ENCODE assay signal across 12 cellular contexts in genomic region chr5:124921694-124922093, GRCh38.
DNase-seq lines count a peak whose midpoint lies in the region; ATAC-seq and TF ChIP-seq lines count a peak whose summit lies in the region.
"Had no signal": no experiment of that assay in that cellular context is flagged by ENCODE, and none has a peak within 500 bp of the region (broad histone marks: within the 10 kb centered on the region; RNA-seq: fewer than 3 reads in every experiment).

No MANE protein-coding gene starts in this region.

- H3K9ac ChIP-seq in BLaER1 (peak overlapping the region; percentile 70), OCI-LY1 (ENCODE audit: low read length) (peak overlapping the region; percentile 63)

- no peaks in the 10 kb centered on the region for H3K27me3 Mint-ChIP-seq in endothelial cell (ENCODE audit: unreplicated experiment)
- H3K27me3 Mint-ChIP-seq in activated naive CD8-positive, alpha-beta T cell treated with anti-CD3 and anti-CD28 coated beads, Interleukin-2, amount 50 U/mL, for 24 hours = no peaks in the 10 kb centered on the region
- H3K27me3 Mint-ChIP-seq: activated B cell treated with CpG ODN at 0.5 μM for 24 hours; dendritic cell treated with granulocyte-macrophage colony-stimulating factor and Interleukin-4, amounts not matched to agents 40 ng/mL and 50 ng/mL, for 4 days had no signal

- TF ChIP-seq CTCF in OCI-LY1 (IDR thresholded peaks at IDR 0.05; ENCODE audit: low read length) (no peak), endothelial cell (IDR thresholded peaks at IDR 0.05; ENCODE audit: unreplicated experiment) (no peak), ascending aorta (IDR thresholded peaks at IDR 0.05) (no peak)

- H3K9me3 Mint-ChIP-seq in endothelial cell (ENCODE audit: unreplicated experiment) = no peaks in the 10 kb centered on the region
- no peaks in the 10 kb centered on the region for H3K9me3 Mint-ChIP-seq in activated naive CD8-positive, alpha-beta T cell treated with anti-CD3 and anti-CD28 coated beads, Interleukin-2, amount 50 U/mL, for 24 hours
- H3K9me3 Mint-ChIP-seq: activated B cell treated with CpG ODN at 0.5 μM for 24 hours; dendritic cell treated with granulocyte-macrophage colony-stimulating factor and Interleukin-4, amounts not matched to agents 40 ng/mL and 50 ng/mL, for 4 days had no signal

- no peaks in the 10 kb centered on the region for H3F3A ChIP-seq in OCI-LY1 (ENCODE audit: insufficient read depth, low read length)

- H3K9me3 ChIP-seq in BLaER1 (peaks cover 22% of the 10 kb centered on the region), OCI-LY1 (ENCODE audit: low read length) (no peaks in the 10 kb centered on the region), ascending aorta (no peaks in the 10 kb centered on the region)
- H3K9me3 ChIP-seq: right lobe of liver had no signal

- DNase-seq in endothelial cell (ENCODE audit: low spot score) (no peak), ascending aorta (ENCODE audit: low spot score in 2 of 2) (no peak), NCI-H2107 (lab: John Stamatoyannopoulos, UW) (no peak)
- DNase-seq in activated naive CD8-positive, alpha-beta T cell treated with anti-CD3 and anti-CD28 coated beads, Interleukin-2, amount 50 U/mL, for 24 hours = no peak
- DNase-seq: activated B cell treated with CpG ODN at 0.5 μM for 24 hours; activated effector memory CD4-positive, alpha-beta T cell treated with Interleukin-2 at 50 U/mL for 16 hours; right lobe of liver had no signal

- H3K27ac ChIP-seq in BLaER1 = peak overlapping the region; percentile 71
- H3K27ac ChIP-seq in OCI-LY1 (ENCODE audit: low read depth, low read length, poor library complexity, severe bottlenecking) = peak overlapping the region; percentile 96
- H3K27ac ChIP-seq in ascending aorta = no peak overlapping the region
- H3K27ac ChIP-seq: right lobe of liver had no signal

- peaks cover 72% of the 10 kb centered on the region for H3K4me1 ChIP-seq in BLaER1
- H3K4me1 ChIP-seq in OCI-LY1 (ENCODE audit: insufficient read depth, low read length, severe bottlenecking) = peaks cover 65% of the 10 kb centered on the region
- peaks cover 0 to 4% of the 10 kb centered on the region in 2 donors for H3K4me1 ChIP-seq in ascending aorta

- H3K36me3 ChIP-seq in BLaER1 (no peaks in the 10 kb centered on the region; the same call in 1 of the 2 replicates), OCI-LY1 (ENCODE audit: insufficient read depth, low read length) (no peaks in the 10 kb centered on the region), ascending aorta (no peaks in the 10 kb centered on the region)
- H3K36me3 ChIP-seq: right lobe of liver had no signal

- H4K20me1 ChIP-seq in BLaER1 (no peaks in the 10 kb centered on the region), OCI-LY1 (ENCODE audit: insufficient read depth, low read length) (no peaks in the 10 kb centered on the region)

- H3K4me2 ChIP-seq in BLaER1 = peak overlapping the region; percentile 79
- peak overlapping the region; percentile 81 for H3K4me2 ChIP-seq in OCI-LY1 (ENCODE audit: low read length)

- H3K79me2 ChIP-seq in OCI-LY1 (ENCODE audit: insufficient read depth, low read length) = no peaks in the 10 kb centered on the region

- no peak overlapping the region for H3K27ac Mint-ChIP-seq in endothelial cell (ENCODE audit: unreplicated experiment)
- no peak overlapping the region for H3K27ac Mint-ChIP-seq in activated naive CD8-positive, alpha-beta T cell treated with anti-CD3 and anti-CD28 coated beads, Interleukin-2, amount 50 U/mL, for 24 hours
- H3K27ac Mint-ChIP-seq: activated B cell treated with CpG ODN at 0.5 μM for 24 hours; dendritic cell treated with granulocyte-macrophage colony-stimulating factor and Interleukin-4, amounts not matched to agents 40 ng/mL and 50 ng/mL, for 4 days had no signal

- H3K4me1 Mint-ChIP-seq in endothelial cell (ENCODE audit: unreplicated experiment) = no peaks in the 10 kb centered on the region
- H3K4me1 Mint-ChIP-seq in activated naive CD8-positive, alpha-beta T cell treated with anti-CD3 and anti-CD28 coated beads, Interleukin-2, amount 50 U/mL, for 24 hours = no peaks in the 10 kb centered on the region

- H2AFZ ChIP-seq in OCI-LY1 (ENCODE audit: low read length) = no peak overlapping the region

- no peaks in the 10 kb centered on the region for H3K36me3 Mint-ChIP-seq in endothelial cell (ENCODE audit: low read depth, unreplicated experiment)
- H3K36me3 Mint-ChIP-seq in activated naive CD8-positive, alpha-beta T cell treated with anti-CD3 and anti-CD28 coated beads, Interleukin-2, amount 50 U/mL, for 24 hours (ENCODE audit: low read depth) = no peaks in the 10 kb centered on the region

- H3K9me2 ChIP-seq in OCI-LY1 (ENCODE audit: low read depth, low read length) = no peaks in the 10 kb centered on the region

- H3K27me3 ChIP-seq in BLaER1 (no peaks in the 10 kb centered on the region), OCI-LY1 (ENCODE audit: insufficient read depth, low read length) (no peaks in the 10 kb centered on the region), ascending aorta (no peaks in the 10 kb centered on the region)
- H3K27me3 ChIP-seq: right lobe of liver had no signal

- peak overlapping the region; percentile 57 for H3K4me3 ChIP-seq in BLaER1
- peak overlapping the region; percentile 41 for H3K4me3 ChIP-seq in OCI-LY1 (ENCODE audit: low read depth, low read length, poor library complexity, severe bottlenecking)
- no peak overlapping the region for H3K4me3 ChIP-seq in ascending aorta
- H3K4me3 ChIP-seq: right lobe of liver had no signal

- ATAC-seq in GM19397 (IDR thresholded peaks at IDR 0.05; ENCODE audit: unreplicated experiment) (peak; percentile 17), HG02885 (IDR thresholded peaks at IDR 0.05; ENCODE audit: poor library complexity, unreplicated experiment) (peak; percentile 15)
- ATAC-seq in activated naive CD8-positive, alpha-beta T cell treated with anti-CD3 and anti-CD28 coated beads, Interleukin-2, amount 50 U/mL, for 24 hours = no peak
- ATAC-seq: right lobe of liver had no signal

- no peak overlapping the region for H3K4me3 Mint-ChIP-seq in endothelial cell (ENCODE audit: unreplicated experiment)
- H3K4me3 Mint-ChIP-seq in activated naive CD8-positive, alpha-beta T cell treated with anti-CD3 and anti-CD28 coated beads, Interleukin-2, amount 50 U/mL, for 24 hours = no peak overlapping the region
- H3K4me3 Mint-ChIP-seq: activated B cell treated with CpG ODN at 0.5 μM for 24 hours; dendritic cell treated with granulocyte-macrophage colony-stimulating factor and Interleukin-4, amounts not matched to agents 40 ng/mL and 50 ng/mL, for 4 days had no signal

- intact Hi-C loops in ascending aorta (cut with DNase I) = no loop called here

Comparison
In these comparisons a context has a peak if more than half of its experiments do, and no peak if none do; other contexts are left out.
1. H3K27ac ChIP-seq: peak in BLaER1 (single experiment) and OCI-LY1 (single experiment); none in ascending aorta (0 of 2).
2. H3K4me3 ChIP-seq: peak in BLaER1 (single experiment) and OCI-LY1 (single experiment); none in ascending aorta (0 of 2).